10 cellular contexts compared by ENCODE assay signal in the genomic region with DNA sequence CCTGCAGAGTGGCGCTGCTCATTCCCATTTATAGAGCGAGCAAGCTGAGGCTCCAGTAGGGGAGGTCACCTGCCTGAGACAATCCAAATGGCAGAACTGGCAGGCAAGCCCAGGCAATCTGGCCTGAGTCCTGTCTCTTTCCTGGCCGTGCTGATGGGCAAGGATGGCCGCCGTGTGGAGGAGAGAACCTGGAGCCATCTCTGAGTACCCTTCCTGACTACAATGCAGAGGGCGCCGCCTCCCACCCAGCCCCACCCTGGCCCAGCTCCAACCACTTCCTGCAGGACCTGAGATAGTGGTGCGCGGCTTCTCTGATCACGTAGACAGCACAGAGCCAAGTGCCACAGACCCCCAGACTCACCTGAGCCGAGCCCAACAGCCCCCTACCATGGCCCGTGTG. TPM values are rescaled to one million over a fixed set of nuclear protein-coding genes. Genes with fewer than 3 reads are reported as not detected.
DNase-seq lines count a peak whose midpoint lies in the region; ATAC-seq and TF ChIP-seq lines count a peak whose summit lies in the region.
"Had no signal": no experiment of that assay in that cellular context is flagged by ENCODE, and none has a peak within 500 bp of the region (broad histone marks: within the 10 kb centered on the region; RNA-seq: fewer than 3 reads in every experiment).

No MANE protein-coding gene starts in this region.

- POLR2A ChIA-PET in naive thymus-derived CD8-positive, alpha-beta T cell (lab: Charles Lee), result interaction anchor here (0.6 to 58.8 kb wide), 5 partner anchors 17 to 549 kb away, joined by 3 to 1841 read pairs (median 7); partner anchors contain the start of genes GLYCTK, PPM1M, TWF2 and WDR82

- no peak overlapping the region for H3K4ac ChIP-seq in H9 (ENCODE audit: low read depth, low read length)

- no peak overlapping the region for H2BK120ac ChIP-seq in H9 (ENCODE audit: low read depth, low read length, poor library complexity, severe bottlenecking)

- peak overlapping the region; percentile 46 to 89 (median 72) for H3K4me3 Mint-ChIP-seq in naive thymus-derived CD8-positive, alpha-beta T cell
- H3K4me3 Mint-ChIP-seq in mesothelial cell of epicardium, result no peak overlapping the region
- no peak overlapping the region for H3K4me3 Mint-ChIP-seq in H9
- H3K4me3 Mint-ChIP-seq: dendritic cell treated with granulocyte-macrophage colony-stimulating factor and Interleukin-4, amounts not matched to agents 40 ng/mL and 50 ng/mL, for 4 days had no signal

- no peak overlapping the region for H4K8ac ChIP-seq in H9 (replicated peaks; ENCODE audit: insufficient read length, low read depth, low read length)

- H2BK15ac ChIP-seq in H9 (ENCODE audit: low read depth, low read length), result no peak overlapping the region

- H3K27me3 Mint-ChIP-seq in naive thymus-derived CD8-positive, alpha-beta T cell, result no peaks in the 10 kb centered on the region
- H3K27me3 Mint-ChIP-seq in mesothelial cell of epicardium (ENCODE audit: low read depth) (no peaks in the 10 kb centered on the region), H9 (ENCODE audit: low read depth) (no peaks in the 10 kb centered on the region; the same call in 1 of the 2 replicates)

- H3K27ac Mint-ChIP-seq in naive thymus-derived CD8-positive, alpha-beta T cell, result peak overlapping the region in 9 of 10 donors; percentile 71 to 94 (median 81)
- H3K27ac Mint-ChIP-seq in mesothelial cell of epicardium (no peak overlapping the region), H9 (no peak overlapping the region; a peak in 1 of 7 replicates)
- H3K27ac Mint-ChIP-seq: dendritic cell treated with granulocyte-macrophage colony-stimulating factor and Interleukin-4, amounts not matched to agents 40 ng/mL and 50 ng/mL, for 4 days had no signal

- H2BK20ac ChIP-seq in H9 (ENCODE audit: low read depth, low read length, poor library complexity, severe bottlenecking), result no peak overlapping the region

- H3K18ac ChIP-seq in H9 (ENCODE audit: insufficient read length, low read depth, low read length), result no peak overlapping the region

- peak overlapping the region in 4 of 11 experiments; percentile 1 to 60 (median 46); a peak in 7 of 22 replicates for H3K27ac ChIP-seq in BLaER1 treated with 17β-estradiol and CSF1 and Interleukin-3, amounts not matched to agents 10 nM and 100 nM
- H3K27ac ChIP-seq in KOPT-K1 (ENCODE audit: low read depth, low read length, poor library complexity, severe bottlenecking) (peak overlapping the region; percentile 54), ascending aorta (peak overlapping the region; percentile 14 to 46), H9 (ENCODE audit: insufficient read length, low read depth, low read length) (no peak overlapping the region)

- no peak overlapping the region for H3T11ph ChIP-seq in H9 (ENCODE audit: low read length)

- H2AFZ ChIP-seq in H9 (ENCODE audit: low read length), result no peak overlapping the region

- H3K14ac ChIP-seq in H9 (ENCODE audit: insufficient read depth, low read length), result no peak overlapping the region; the same call in 1 of the 2 replicates

- peaks cover 36 to 80% (median 76%) of the 10 kb centered on the region in 4 donors for H3K4me1 Mint-ChIP-seq in naive thymus-derived CD8-positive, alpha-beta T cell
- H3K4me1 Mint-ChIP-seq in mesothelial cell of epicardium, result peaks cover 10% of the 10 kb centered on the region
- peaks cover 4 to 9% of the 10 kb centered on the region in 2 experiments for H3K4me1 Mint-ChIP-seq in H9

- H3K9me3 ChIP-seq in BLaER1 treated with 17β-estradiol and CSF1 and Interleukin-3, amounts not matched to agents 10 nM and 100 nM (replicated peaks in 1 of 11), result no peaks in the 10 kb centered on the region
- H3K9me3 ChIP-seq in KOPT-K1 (ENCODE audit: insufficient read depth, low read length, poor library complexity, severe bottlenecking) (no peaks in the 10 kb centered on the region), ascending aorta (no peaks in the 10 kb centered on the region), H9 (ENCODE audit: control insufficient read depth, low read depth, low read length) (no peaks in the 10 kb centered on the region)

- no peak for DNase-seq in ascending aorta (ENCODE audit: low spot score in 2 of 2)
- peak in 2 of 10 donors; percentile 40 to 68 for DNase-seq in naive thymus-derived CD8-positive, alpha-beta T cell
- DNase-seq in mesothelial cell of epicardium (ENCODE audit: low spot score in 2 of 2, unreplicated experiment in 2 of 2), result no peak
- no peak for DNase-seq in NCI-H2081 (lab: John Stamatoyannopoulos, UW)
- DNase-seq in H9, result no peak
- DNase-seq in NCI-H187 (lab: John Stamatoyannopoulos, UW), result no peak
- DNase-seq: OCI-M1 had no signal

- H4K5ac ChIP-seq in H9 (ENCODE audit: insufficient read length, low read depth, low read length), result no peak overlapping the region

- no peak overlapping the region for H2BK12ac ChIP-seq in H9 (ENCODE audit: insufficient read length, low read depth, low read length)

- H3K23ac ChIP-seq in H9 (ENCODE audit: insufficient read length, low read depth, low read length), result no peak overlapping the region

- H3K4me1 ChIP-seq in BLaER1 treated with 17β-estradiol and CSF1 and Interleukin-3, amounts not matched to agents 10 nM and 100 nM, result peaks cover 49 to 87% (median 74%) of the 10 kb centered on the region in 10 experiments
- H3K4me1 ChIP-seq in ascending aorta (peaks cover 0 to 16% of the 10 kb centered on the region in 2 donors), H9 (ENCODE audit: insufficient read depth, low read length) (no peaks in the 10 kb centered on the region; the same call in 1 of the 2 replicates)

- H3K27me3 ChIP-seq in BLaER1 treated with 17β-estradiol and CSF1 and Interleukin-3, amounts not matched to agents 10 nM and 100 nM, result no peaks in the 10 kb centered on the region
- H3K27me3 ChIP-seq in ascending aorta (no peaks in the 10 kb centered on the region), H9 (ENCODE audit: insufficient read depth, low read length) (no peaks in the 10 kb centered on the region)

- no CpG with 5 or more reads among the region's 12 CpGs for WGBS in H9 (ENCODE audit: extremely low coverage, insufficient read length, low lambda C conversion rate)

- peaks cover 3 to 26% (median 10%) of the 10 kb centered on the region in 3 donors for H3K36me3 Mint-ChIP-seq in naive thymus-derived CD8-positive, alpha-beta T cell
- H3K36me3 Mint-ChIP-seq in mesothelial cell of epicardium (peaks cover 23% of the 10 kb centered on the region), H9 (ENCODE audit: insufficient read depth in 1 of 3, low read depth in 3 of 3) (peaks cover 9 to 28% (median 23%) of the 10 kb centered on the region in 3 experiments; a peak in 6 of 7 replicates)

- no peak overlapping the region for H3K4me3 ChIP-seq in BLaER1 treated with 17β-estradiol and CSF1 and Interleukin-3, amounts not matched to agents 10 nM and 100 nM
- H3K4me3 ChIP-seq in ascending aorta, result no peak overlapping the region

- peaks cover 27 to 53% (median 30%) of the 10 kb centered on the region in 11 experiments for H3K36me3 ChIP-seq in BLaER1 treated with 17β-estradiol and CSF1 and Interleukin-3, amounts not matched to agents 10 nM and 100 nM
- H3K36me3 ChIP-seq in KOPT-K1 (ENCODE audit: insufficient read depth, low read length) (peaks cover 44% of the 10 kb centered on the region), ascending aorta (peaks cover 20 to 24% of the 10 kb centered on the region in 2 donors)

- no peak overlapping the region for H2AK5ac ChIP-seq in H9 (ENCODE audit: insufficient read length, low read length)

- H3K4me2 ChIP-seq in BLaER1 treated with 17β-estradiol and CSF1 and Interleukin-3, amounts not matched to agents 10 nM and 100 nM, result peak overlapping the region; percentile 71 to 92 (median 77)
- no peak overlapping the region for H3K4me2 ChIP-seq in H9 (ENCODE audit: insufficient read depth, insufficient read length, low read length)

- no peak overlapping the region for H4K91ac ChIP-seq in H9 (ENCODE audit: insufficient read length, low read depth, low read length)

- H2BK5ac ChIP-seq in H9 (ENCODE audit: insufficient read length, low read length), result no peak overlapping the region

- intact Hi-C loops in ascending aorta (cut with DNase I), result no loop called here

- H3K79me1 ChIP-seq in H9 (ENCODE audit: insufficient read depth, low read depth, low read length, poor library complexity, severe bottlenecking), result no peaks in the 10 kb centered on the region

- H4K20me1 ChIP-seq in BLaER1 treated with 17β-estradiol and CSF1 and Interleukin-3, amounts not matched to agents 10 nM and 100 nM, result peaks cover 0 to 61% (median 0%) of the 10 kb centered on the region in 11 experiments; a peak in 9 of 22 replicates
- H4K20me1 ChIP-seq in H9 (ENCODE audit: control insufficient read depth, insufficient read depth, insufficient read length), result peaks cover 3% of the 10 kb centered on the region

- TF ChIP-seq CTCF in ascending aorta (IDR thresholded peaks at IDR 0.05) (no peak), mesothelial cell of epicardium (IDR thresholded peaks at IDR 0.05; ENCODE audit: unreplicated experiment) (no peak), H9 (conservative IDR thresholded peaks at IDR 0.05) (no peak)

- no peak for ATAC-seq in naive thymus-derived CD8-positive, alpha-beta T cell

- no peaks in the 10 kb centered on the region for H3K79me2 ChIP-seq in H9 (ENCODE audit: insufficient read depth, low read length)

- no peaks in the 10 kb centered on the region for H3K23me2 ChIP-seq in H9 (ENCODE audit: insufficient read length, low read depth, low read length, poor library complexity, severe bottlenecking)

- H3K9me3 Mint-ChIP-seq in naive thymus-derived CD8-positive, alpha-beta T cell, result no peaks in the 10 kb centered on the region
- no peaks in the 10 kb centered on the region for H3K9me3 Mint-ChIP-seq in mesothelial cell of epicardium
- no peaks in the 10 kb centered on the region; a peak in 1 of 5 replicates for H3K9me3 Mint-ChIP-seq in H9
- H3K9me3 Mint-ChIP-seq: dendritic cell treated with granulocyte-macrophage colony-stimulating factor and Interleukin-4, amounts not matched to agents 40 ng/mL and 50 ng/mL, for 4 days had no signal

- peak overlapping the region in 4 of 11 experiments; percentile 12 to 44 (median 20); a peak in 4 of 22 replicates for H3K9ac ChIP-seq in BLaER1 treated with 17β-estradiol and CSF1 and Interleukin-3, amounts not matched to agents 10 nM and 100 nM
- H3K9ac ChIP-seq in H9 (ENCODE audit: extremely low read depth, insufficient read length, low read length), result no peak overlapping the region

- H3K56ac ChIP-seq in H9 (ENCODE audit: insufficient read length, low read depth, low read length), result no peak overlapping the region

RNA-seq across cellular contexts. Expression of gene TLR9, which starts 7.0 kb away (rescaled TPM):
- total RNA-seq in ascending aorta (not detected), mesothelial cell of epicardium (0.16 to 0.23 TPM in 2 of 3 replicates, not detected in the other), H9 (2021) (not detected in 2 replicates)
- 1 to 10 TPM; 2.4 to 2.8 TPM for total RNA-seq in naive thymus-derived CD8-positive, alpha-beta T cell
- not detected for polyA plus RNA-seq in naive thymus-derived CD8-positive, alpha-beta T cell

RNA-seq across cellular contexts. Expression of gene ALAS1, which starts 20.5 kb away (rescaled TPM):
- total RNA-seq in ascending aorta (58.3 TPM), mesothelial cell of epicardium (32.1 to 34.0 TPM (median 33.2 TPM) in 3 replicates), H9 (2021) (39.1 and 40.4 TPM in 2 replicates)
- 10 to 100 TPM; 16.2 to 18.8 TPM for total RNA-seq in naive thymus-derived CD8-positive, alpha-beta T cell
- polyA plus RNA-seq in naive thymus-derived CD8-positive, alpha-beta T cell, result 10 to 100 TPM; 14.7 to 28.9 (median 18.5) TPM

RNA-seq across cellular contexts. Expression of gene TWF2, which starts 20.5 kb away (rescaled TPM):
- total RNA-seq in ascending aorta (162 TPM), mesothelial cell of epicardium (26.6 to 30.6 TPM (median 28.7 TPM) in 3 replicates), H9 (2021) (44.8 and 50.9 TPM in 2 replicates)
- 10 to 100 TPM; 77.2 to 77.6 TPM for total RNA-seq in naive thymus-derived CD8-positive, alpha-beta T cell
- polyA plus RNA-seq in naive thymus-derived CD8-positive, alpha-beta T cell, result 100 to 1,000 TPM; 112 to 171 (median 142) TPM

RNA-seq across cellular contexts. Expression of gene PPM1M, which starts 27.1 kb away (rescaled TPM):
- 20.3 TPM for total RNA-seq in ascending aorta
- total RNA-seq in naive thymus-derived CD8-positive, alpha-beta T cell, result 100 to 1,000 TPM; 108 to 114 TPM
- 100 to 1,000 TPM in 2 of 3 donors, 10 to 100 TPM in 1; 68.0 to 172 (median 106) TPM for polyA plus RNA-seq in naive thymus-derived CD8-positive, alpha-beta T cell
- total RNA-seq in mesothelial cell of epicardium, result 10.6 to 11.8 TPM (median 11.6 TPM) in 3 replicates
- total RNA-seq in H9 (2021), result 6.1 and 7.4 TPM in 2 replicates

RNA-seq across cellular contexts. Expression of gene WDR82, which starts 60.0 kb away (rescaled TPM):
- 42.0 TPM for total RNA-seq in ascending aorta
- 100 to 1,000 TPM; 190 to 191 TPM for total RNA-seq in naive thymus-derived CD8-positive, alpha-beta T cell
- polyA plus RNA-seq in naive thymus-derived CD8-positive, alpha-beta T cell, result 100 to 1,000 TPM; 136 to 172 (median 146) TPM
- 99.0 to 105 TPM (median 101 TPM) in 3 replicates for total RNA-seq in mesothelial cell of epicardium
- 83.1 and 84.3 TPM in 2 replicates for total RNA-seq in H9 (2021)

Comparison
In these comparisons a context has a peak if more than half of its experiments do, and no peak if none do; other contexts are left out.
1. H3K27ac Mint-ChIP-seq: peak in naive thymus-derived CD8-positive, alpha-beta T cell (9 of 10); none in mesothelial cell of epicardium (single experiment) and H9 (0 of 3).
2. H3K4me3 Mint-ChIP-seq: peak in naive thymus-derived CD8-positive, alpha-beta T cell (10 of 10); none in mesothelial cell of epicardium (single experiment) and H9 (0 of 2).